ENCODE assay signal across 9 cellular contexts in genomic region chr4:6873792-6874461, GRCh38. TPM values are rescaled to one million over a fixed set of nuclear protein-coding genes. Genes with fewer than 3 reads are reported as not detected.
DNase-seq lines count a peak whose midpoint lies in the region; ATAC-seq and TF ChIP-seq lines count a peak whose summit lies in the region.
"Had no signal": no experiment of that assay in that cellular context is flagged by ENCODE, and none has a peak within 500 bp of the region (broad histone marks: within the 10 kb centered on the region; RNA-seq: fewer than 3 reads in every experiment).

No MANE protein-coding gene starts in this region.

- peak; percentile 17 to 64 (median 43) for DNase-seq in NCI-H1417 (lab: John Stamatoyannopoulos, UW)
- DNase-seq in NCI-H1417 treated with DMSO at 0.1 percent for 48 hours (lab: John Stamatoyannopoulos, UW), result no peak
- no peak for DNase-seq in RWPE2 (ENCODE audit: low spot score)
- DNase-seq in activated naive CD4-positive, alpha-beta T cell (lab: John Stamatoyannopoulos, UW), result peak; percentile 44 to 82 (median 72)
- DNase-seq in head of caudate nucleus, result peak; percentile 51 to 92 (median 82)
- peak; percentile 69 for DNase-seq in prostate gland (ENCODE audit: low spot score)
- DNase-seq in uterus, result peak; percentile 62 to 67

- H3K4me1 ChIP-seq in RWPE2 (ENCODE audit: insufficient read depth, poor library complexity, severe bottlenecking) (no peaks in the 10 kb centered on the region), prostate gland (replicated peaks) (no peaks in the 10 kb centered on the region), uterus (no peaks in the 10 kb centered on the region)

- H3K9me3 ChIP-seq in RWPE2 (ENCODE audit: severe bottlenecking) (no peaks in the 10 kb centered on the region), prostate gland (no peaks in the 10 kb centered on the region), uterus (no peaks in the 10 kb centered on the region)

- 50% methylated on average over 3 of the region's 3 CpGs for WGBS in prostate gland

- H3K27me3 ChIP-seq in RWPE2 (ENCODE audit: insufficient read depth, poor library complexity, severe bottlenecking), result no peaks in the 10 kb centered on the region
- no peaks in the 10 kb centered on the region for H3K27me3 ChIP-seq in prostate gland (replicated peaks; ENCODE audit: insufficient read depth)
- H3K27me3 ChIP-seq in uterus, result no peaks in the 10 kb centered on the region
- H3K27me3 ChIP-seq: BLaER1 had no signal

- H3K27ac ChIP-seq in RWPE2 (ENCODE audit: poor library complexity, severe bottlenecking), result no peak overlapping the region
- no peak overlapping the region for H3K27ac ChIP-seq in prostate gland
- no peak overlapping the region for H3K27ac ChIP-seq in uterus

- ATAC-seq in HG03159 (IDR thresholded peaks at IDR 0.05; ENCODE audit: unreplicated experiment), result peak; percentile 67
- ATAC-seq in RWPE2 (ENCODE audit: low read depth), result peak; percentile 65

- no peak overlapping the region for H3K4me3 ChIP-seq in RWPE2 (ENCODE audit: severe bottlenecking)
- no peak overlapping the region for H3K4me3 ChIP-seq in prostate gland
- no peak overlapping the region for H3K4me3 ChIP-seq in uterus
- H3K4me3 ChIP-seq: BLaER1 had no signal

- TF ChIP-seq POLR2A in prostate gland (IDR thresholded peaks at IDR 0.05) (no peak), uterus (IDR thresholded peaks at IDR 0.05) (no peak)

- TF ChIP-seq CTCF in RWPE2 (IDR thresholded peaks at IDR 0.05; ENCODE audit: poor library complexity, severe bottlenecking) (peak; percentile 88), prostate gland (IDR thresholded peaks at IDR 0.05) (peak; percentile 72 to 89 (median 86)), uterus (IDR thresholded peaks at IDR 0.05) (peak; percentile 65 to 83 (median 70))

- H3K36me3 ChIP-seq in RWPE2 (ENCODE audit: low read depth) (peaks cover 64% of the 10 kb centered on the region), prostate gland (peaks cover 5 to 13% of the 10 kb centered on the region in 2 donors), uterus (no peaks in the 10 kb centered on the region)

- intact Hi-C loops in head of caudate nucleus (cut with DNase I) (loop anchor here (5.0 to 10.0 kb wide), 2 partner anchors 89 to 152 kb away; partner anchors contain the start of gene KIAA0232), prostate gland (cut with DNase I) (loop anchor here (1.0 to 5.0 kb wide), 2 partner anchors 92 to 154 kb away; partner anchors contain the start of gene KIAA0232), uterus (cut with DNase I; ENCODE audit: low total_unique reads) (loop anchor here (5.0 kb wide), 1 partner anchor 152 kb away; no protein-coding TSS in a partner anchor)

RNA-seq across cellular contexts. Expression of gene TBC1D14, which starts 35.7 kb away (rescaled TPM):
- total RNA-seq in prostate gland, result 10 to 100 TPM; 56.2 to 90.5 TPM
- total RNA-seq in uterus, result 10 to 100 TPM; 16.9 to 61.2 (median 28.1) TPM

Comparison
In these comparisons a context has a peak if more than half of its experiments do, and no peak if none do; other contexts are left out.
1. DNase-seq: peak in NCI-H1417 (3 of 3), activated naive CD4-positive, alpha-beta T cell (4 of 4), head of caudate nucleus (42 of 42), prostate gland (single experiment) and uterus (2 of 2); none in NCI-H1417 treated with DMSO at 0.1 percent for 48 hours (single experiment) and RWPE2 (single experiment).
2. Peak in every context shown above with its lines, with median percentiles within 50 percentile points of each other: CTCF ChIP-seq.